18 cellular contexts compared by ENCODE assay signal in genomic region chr9:87039809-87040392, GRCh38.
A peak's percentile ranks its signal among the peaks of the same experiment; 100 is the strongest.
DNase-seq lines count a peak whose midpoint lies in the region; ATAC-seq and TF ChIP-seq lines count a peak whose summit lies in the region.
"Had no signal": no experiment of that assay in that cellular context is flagged by ENCODE, and none has a peak within 500 bp of the region (broad histone marks: within the 10 kb centered on the region; RNA-seq: fewer than 3 reads in every experiment).

No MANE protein-coding gene starts in this region.

- no peak overlapping the region for H2BK15ac ChIP-seq in mesenchymal stem cell (ENCODE audit: low read depth, poor library complexity, severe bottlenecking)

- H4K8ac ChIP-seq in mesenchymal stem cell (ENCODE audit: low read length), result no peak overlapping the region

- peaks cover 3% of the 10 kb centered on the region for H3K9me3 ChIP-seq in mesenchymal stem cell (ENCODE audit: control insufficient read depth, low read length)
- H3K9me3 ChIP-seq: BE2C, Peyer's patch, uterus had no signal

- H2BK5ac ChIP-seq in mesenchymal stem cell (ENCODE audit: low read depth, low read length, poor library complexity, severe bottlenecking), result no peak overlapping the region

- no peak overlapping the region for H3K23ac ChIP-seq in mesenchymal stem cell (ENCODE audit: low read length in 2 of 2)

- H3K27me3 ChIP-seq in mesenchymal stem cell (ENCODE audit: control insufficient read depth in 1 of 2, insufficient read depth in 1 of 2, low read length in 2 of 2), result no peaks in the 10 kb centered on the region
- H3K27me3 ChIP-seq: BE2C, Peyer's patch, uterus had no signal

- no peak overlapping the region for H2AK5ac ChIP-seq in mesenchymal stem cell (ENCODE audit: low read length, severe bottlenecking)

- H2AFZ ChIP-seq in mesenchymal stem cell (ENCODE audit: low read depth, low read length), result no peak overlapping the region

- H3K79me1 ChIP-seq in mesenchymal stem cell (replicated peaks; ENCODE audit: low read length, poor library complexity, severe bottlenecking), result no peaks in the 10 kb centered on the region

- H3K4ac ChIP-seq in mesenchymal stem cell (ENCODE audit: low read depth in 1 of 2, low read length in 2 of 2), result no peak overlapping the region

- H3K4me2 ChIP-seq in mesenchymal stem cell (ENCODE audit: low read length, poor library complexity, severe bottlenecking), result no peak overlapping the region

- no peak overlapping the region for H3K9ac ChIP-seq in mesenchymal stem cell (ENCODE audit: low read length)

- TF ChIP-seq CTCF in AG10803 (conservative IDR thresholded peaks at IDR 0.05; ENCODE audit: low read length), result no peak
- no peak for TF ChIP-seq CTCF in cardiac fibroblast (IDR thresholded peaks at IDR 0.05; ENCODE audit: low read depth, low read length)

- no peak overlapping the region for H4K91ac ChIP-seq in mesenchymal stem cell (ENCODE audit: low read length)

- peaks cover 2% of the 10 kb centered on the region for H3K4me1 ChIP-seq in mesenchymal stem cell (ENCODE audit: control insufficient read depth, insufficient read depth, low read depth, low read length)
- H3K4me1 ChIP-seq: BE2C, Peyer's patch had no signal

- DNase-seq in AG10803 (ENCODE audit: low read depth) (peak; percentile 65), HS-27A (ENCODE audit: low read depth) (peak; percentile 17), cardiac fibroblast (ENCODE audit: low read depth in 2 of 2) (peak; percentile 52 to 53), mesenchymal stem cell (peak; percentile 88), mucosa of gallbladder (ENCODE audit: low spot score) (no peak), iPS-NIHi7 (ENCODE audit: extremely low spot score) (no peak)
- DNase-seq: activated gamma-delta T cell; BE2C; DMS79 treated with DMSO at 0.1 percent for 48 hours; erythroblast; NCI-H510A; Peyer's patch; stimulated activated CD8-positive, alpha-beta memory T cell treated with anti-CD3 and anti-CD28 coated beads, Interleukin-4, amount 100 ng/mL, for 48 hours; T-helper 2 cell; uterus had no signal

- ATAC-seq in GM18909 (IDR thresholded peaks at IDR 0.05; ENCODE audit: poor library complexity, unreplicated experiment) (no peak), GM19397 (IDR thresholded peaks at IDR 0.05; ENCODE audit: unreplicated experiment) (no peak)
- ATAC-seq: GM12878 had no signal

- no peak overlapping the region for H2BK120ac ChIP-seq in mesenchymal stem cell (ENCODE audit: low read depth, low read length)

- no peak overlapping the region for H3K14ac ChIP-seq in mesenchymal stem cell (ENCODE audit: low read length in 2 of 2)

- H3K4me3 ChIP-seq in AG10803 (ENCODE audit: low read length), result no peak overlapping the region
- no peak overlapping the region for H3K4me3 ChIP-seq in cardiac fibroblast (replicated peaks in 1 of 2; ENCODE audit: low read depth in 2 of 2, low read length in 2 of 2)
- H3K4me3 ChIP-seq in mesenchymal stem cell (ENCODE audit: insufficient read depth in 1 of 2, low read depth in 1 of 2, low read length in 2 of 2), result no peak overlapping the region
- H3K4me3 ChIP-seq: GM12878, Peyer's patch, uterus had no signal

- H3K36me3 ChIP-seq in mesenchymal stem cell (ENCODE audit: control insufficient read depth in 1 of 2, insufficient read depth in 2 of 2, low read depth in 1 of 2, low read length in 2 of 2), result no peaks in the 10 kb centered on the region
- H3K36me3 ChIP-seq: BE2C, Peyer's patch, uterus had no signal

- no peak overlapping the region for H2BK12ac ChIP-seq in mesenchymal stem cell (ENCODE audit: low read length in 2 of 2)

- H3K18ac ChIP-seq in mesenchymal stem cell (ENCODE audit: low read depth in 1 of 2, low read length in 2 of 2), result peak overlapping the region; percentile 12 to 24

- 80% methylated on average over 1 of the region's 1 CpG for WGBS in mesenchymal stem cell

- H3K27ac ChIP-seq in mesenchymal stem cell (ENCODE audit: low read length, poor library complexity, severe bottlenecking), result no peak overlapping the region
- H3K27ac ChIP-seq: Peyer's patch, uterus had no signal

Comparison
In these comparisons a context has a peak if more than half of its experiments do, and no peak if none do; other contexts are left out.
1. DNase-seq: peak in AG10803 (single experiment), HS-27A (single experiment), cardiac fibroblast (2 of 2) and mesenchymal stem cell (single experiment); none in mucosa of gallbladder (single experiment) and iPS-NIHi7 (single experiment).